In the genomic region with DNA sequence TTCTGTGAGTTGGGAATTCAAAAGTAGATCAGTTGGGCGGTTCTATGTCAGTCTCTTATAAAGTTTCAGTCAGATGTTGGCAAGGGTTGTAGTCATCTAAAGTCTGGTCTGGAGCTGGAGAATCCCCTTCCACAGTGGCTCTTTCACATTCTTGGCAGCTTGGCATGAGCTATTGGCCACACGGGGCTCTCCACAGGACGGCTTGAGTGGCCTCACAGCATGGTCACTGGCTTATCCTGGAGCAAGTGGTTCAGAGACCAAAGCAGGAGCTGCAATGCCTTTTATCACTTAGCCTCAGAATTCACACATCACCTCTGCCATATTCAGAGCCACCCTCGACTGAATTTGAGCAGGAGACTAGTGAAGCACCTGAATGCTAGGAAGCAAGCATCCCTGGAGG, we compare ENCODE assay signal across 29 cellular contexts.
"Had no signal": no experiment of that assay in that cellular context is flagged by ENCODE, and none has a peak within 500 bp of the region (broad histone marks: within the 10 kb centered on the region; RNA-seq: fewer than 3 reads in every experiment).

No MANE protein-coding gene starts in this region.

- H3K27me3 ChIP-seq: ascending aorta, body of pancreas, SJCRH30 had no signal

- DNase-seq: activated CD4-positive, alpha-beta T cell treated with anti-CD3 and anti-CD28 coated beads for 48 hours; activated CD4-positive, alpha-beta T cell treated with anti-CD3 and anti-CD28 coated beads, Interleukin-2, amount 50 U/mL, for 48 hours; activated CD4-positive, CD25-positive, alpha-beta regulatory T cell treated with anti-CD3 and anti-CD28 coated beads, Interleukin-2, amount 50 U/mL, for 72 hours; activated CD8-positive, alpha-beta memory T cell treated with anti-CD3 and anti-CD28 coated beads, Interleukin-2, amount 10 ng/mL, durations not matched to agents 7 days and 5 days; activated effector memory CD4-positive, alpha-beta T cell treated with Interleukin-2 at 50 U/mL for 16 hours; activated naive CD4-positive, alpha-beta T cell; activated T-cell treated with anti-CD3 and anti-CD28 coated beads, Interleukin-2, amount 50 U/mL, for 24 hours; body of pancreas; Kasumi-1; NCI-H1048; NCI-H146; NCI-H2029; NCI-H2107; NCI-H2171 treated with DMSO at 0.1 percent for 48 hours; NCI-H226; NCI-H526 treated with DMSO at 0.1 percent for 48 hours; NK-92 treated with Interleukin-12 subunit alpha and Interleukin-12 subunit beta, amount 100 ng/mL, for 24 hours; OCI-M1; Right ventricle myocardium superior; SJCRH30; SK-N-SH; T-helper 1 cell; WERI-Rb-1 had no signal

- H3K4me3 Mint-ChIP-seq: activated CD8-positive, alpha-beta memory T cell treated with anti-CD3 and anti-CD28 coated beads, Interleukin-2, amount 10 ng/mL, durations not matched to agents 7 days and 5 days; activated naive CD4-positive, alpha-beta T cell treated with anti-CD3 and anti-CD28 coated beads, Interleukin-2, amount 50 U/mL, for 24 hours; activated T-cell treated with anti-CD3 and anti-CD28 coated beads, Interleukin-2, amount 50 U/mL, for 24 hours; activated T-helper 1 cell treated with anti-CD3 and anti-CD28 coated beads, Interleukin-12 subunit alpha, Interleukin-12 subunit beta, Interleukin-2, Interleukin-4 antibody, amounts not matched to agents 30 ng/mL and 10 ng/mL and 1 ng/mL, durations not matched to agents 14 hours and 24 hours and 36 hours; central memory CD8-positive, alpha-beta T cell had no signal

- H3K27ac Mint-ChIP-seq: activated CD8-positive, alpha-beta memory T cell treated with anti-CD3 and anti-CD28 coated beads, Interleukin-2, amount 10 ng/mL, durations not matched to agents 7 days and 5 days; activated naive CD4-positive, alpha-beta T cell treated with anti-CD3 and anti-CD28 coated beads, Interleukin-2, amount 50 U/mL, for 24 hours; activated T-cell treated with anti-CD3 and anti-CD28 coated beads, Interleukin-2, amount 50 U/mL, for 24 hours; activated T-helper 1 cell treated with anti-CD3 and anti-CD28 coated beads, Interleukin-12 subunit alpha, Interleukin-12 subunit beta, Interleukin-2, Interleukin-4 antibody, amounts not matched to agents 30 ng/mL and 10 ng/mL and 1 ng/mL, durations not matched to agents 14 hours and 24 hours and 36 hours had no signal

- H3K36me3 ChIP-seq: ascending aorta, SJCRH30, WERI-Rb-1 had no signal

- ATAC-seq: activated CD8-positive, alpha-beta memory T cell treated with anti-CD3 and anti-CD28 coated beads, Interleukin-2, amount 10 ng/mL, durations not matched to agents 7 days and 5 days; body of pancreas; Panc1 had no signal

- H3K27ac ChIP-seq: ascending aorta, body of pancreas, RWPE1, SJCRH30, WERI-Rb-1 had no signal

- H3K36me3 Mint-ChIP-seq: activated CD8-positive, alpha-beta memory T cell treated with anti-CD3 and anti-CD28 coated beads, Interleukin-2, amount 10 ng/mL, durations not matched to agents 7 days and 5 days had no signal

- H3K4me1 ChIP-seq: ascending aorta, body of pancreas had no signal

- H3K9me3 ChIP-seq: ascending aorta, body of pancreas, SJCRH30, SK-N-SH had no signal

- H3K4me1 Mint-ChIP-seq: activated CD8-positive, alpha-beta memory T cell treated with anti-CD3 and anti-CD28 coated beads, Interleukin-2, amount 10 ng/mL, durations not matched to agents 7 days and 5 days; activated naive CD4-positive, alpha-beta T cell treated with anti-CD3 and anti-CD28 coated beads, Interleukin-2, amount 50 U/mL, for 24 hours; central memory CD8-positive, alpha-beta T cell had no signal

- H3K9me3 Mint-ChIP-seq: activated naive CD4-positive, alpha-beta T cell treated with anti-CD3 and anti-CD28 coated beads, Interleukin-2, amount 50 U/mL, for 24 hours; activated T-cell treated with anti-CD3 and anti-CD28 coated beads, Interleukin-2, amount 50 U/mL, for 24 hours; activated T-helper 1 cell treated with anti-CD3 and anti-CD28 coated beads, Interleukin-12 subunit alpha, Interleukin-12 subunit beta, Interleukin-2, Interleukin-4 antibody, amounts not matched to agents 30 ng/mL and 10 ng/mL and 1 ng/mL, durations not matched to agents 14 hours and 24 hours and 36 hours; central memory CD8-positive, alpha-beta T cell had no signal

- H3K4me3 ChIP-seq: ascending aorta, body of pancreas, SJCRH30 had no signal
